Comparison of ENCODE assay signal across 8 cellular contexts in genomic region chr6:68635706-68636513, GRCh38. TPM values are rescaled to one million over a fixed set of nuclear protein-coding genes. Genes with fewer than 3 reads are reported as not detected.
DNase-seq lines count a peak whose midpoint lies in the region; ATAC-seq and TF ChIP-seq lines count a peak whose summit lies in the region.

No MANE protein-coding gene starts in this region.

- peaks cover 9% of the 10 kb centered on the region for H3K4me1 Mint-ChIP-seq in Caco-2 (ENCODE audit: low read depth, unreplicated experiment)
- peaks cover 14% of the 10 kb centered on the region for H3K4me1 Mint-ChIP-seq in activated naive CD8-positive, alpha-beta T cell treated with anti-CD3 and anti-CD28 coated beads, Interleukin-2, amount 50 U/mL, for 24 hours

- H3K9me3 ChIP-seq in Caco-2: no peaks in the 10 kb centered on the region
- H3K9me3 ChIP-seq in skeletal muscle satellite cell (replicated peaks; ENCODE audit: low read length): no peaks in the 10 kb centered on the region

- H3K4me3 ChIP-seq in Caco-2 (ENCODE audit: low read depth, low read length) (peak overlapping the region; percentile 51), iPS-11a (ENCODE audit: low read depth, low read length) (peak overlapping the region; percentile 78), skeletal muscle satellite cell (ENCODE audit: low read length) (peak overlapping the region; percentile 72)

- H3K27ac Mint-ChIP-seq in Caco-2 (ENCODE audit: unreplicated experiment): no peak overlapping the region
- H3K27ac Mint-ChIP-seq in activated naive CD8-positive, alpha-beta T cell treated with anti-CD3 and anti-CD28 coated beads, Interleukin-2, amount 50 U/mL, for 24 hours: no peak overlapping the region

- no peaks in the 10 kb centered on the region for H3K36me3 Mint-ChIP-seq in Caco-2 (ENCODE audit: insufficient read depth, unreplicated experiment)
- H3K36me3 Mint-ChIP-seq in activated naive CD8-positive, alpha-beta T cell treated with anti-CD3 and anti-CD28 coated beads, Interleukin-2, amount 50 U/mL, for 24 hours (ENCODE audit: low read depth): no peaks in the 10 kb centered on the region

- H3K9ac ChIP-seq in skeletal muscle satellite cell (ENCODE audit: low read depth, low read length): no peak overlapping the region

- peak overlapping the region; percentile 82 for H3K4me3 Mint-ChIP-seq in Caco-2 (ENCODE audit: unreplicated experiment)
- H3K4me3 Mint-ChIP-seq in activated naive CD8-positive, alpha-beta T cell treated with anti-CD3 and anti-CD28 coated beads, Interleukin-2, amount 50 U/mL, for 24 hours: peak overlapping the region; percentile 67

- H3K27me3 ChIP-seq in Caco-2 (replicated peaks; ENCODE audit: control insufficient read depth, insufficient read depth, low read length) (no peaks in the 10 kb centered on the region; the same call in 1 of the 2 replicates), skeletal muscle satellite cell (ENCODE audit: control insufficient read depth, insufficient read depth, low read length) (peaks cover 41% of the 10 kb centered on the region)

- POLR2A ChIA-PET in Caco-2 (lab: Charles Lee): no interaction called here

- intact Hi-C loops in Caco-2 (cut with micrococcal nuclease; ENCODE audit: unreplicated experiment): loop anchor here (5.0 to 10.0 kb wide), 2 partner anchors 64 to 239 kb away; no protein-coding TSS in a partner anchor
- intact Hi-C loops in left colon (cut with DNase I, micrococcal nuclease): no loop called here

- no peaks in the 10 kb centered on the region for H3K9me3 Mint-ChIP-seq in Caco-2 (ENCODE audit: unreplicated experiment)
- H3K9me3 Mint-ChIP-seq in activated naive CD8-positive, alpha-beta T cell treated with anti-CD3 and anti-CD28 coated beads, Interleukin-2, amount 50 U/mL, for 24 hours: no peaks in the 10 kb centered on the region

- no TSS peak for BruUV-seq in Caco-2 (replicated peaks; lab: Mats Ljungman, UMichigan)

- no peak for TF ChIP-seq CTCF in Caco-2 (IDR thresholded peaks at IDR 0.05; ENCODE audit: insufficient read depth in 1 of 2, low read depth in 1 of 2, low read length in 1 of 2, severe bottlenecking in 1 of 2, unreplicated experiment in 1 of 2)

- H3K27me3 Mint-ChIP-seq in Caco-2 (ENCODE audit: insufficient read depth, unreplicated experiment): peaks cover 33% of the 10 kb centered on the region
- peaks cover 67% of the 10 kb centered on the region for H3K27me3 Mint-ChIP-seq in activated naive CD8-positive, alpha-beta T cell treated with anti-CD3 and anti-CD28 coated beads, Interleukin-2, amount 50 U/mL, for 24 hours

- ATAC-seq in activated naive CD8-positive, alpha-beta T cell treated with anti-CD3 and anti-CD28 coated beads, Interleukin-2, amount 50 U/mL, for 24 hours: no peak
- no peak for ATAC-seq in HG03460 (IDR thresholded peaks at IDR 0.05; ENCODE audit: unreplicated experiment)
- ATAC-seq in GM21367 (IDR thresholded peaks at IDR 0.05; ENCODE audit: unreplicated experiment): no peak
- ATAC-seq in left colon: no peak

- CTCF ChIA-PET in Caco-2 (lab: Charles Lee): interaction anchor here (0.6 kb wide), 1 partner anchor 12 kb away, joined by 3 read pairs; no protein-coding TSS in a partner anchor

- H3K4me1 ChIP-seq in Caco-2 (no peaks in the 10 kb centered on the region; the same call in 1 of the 2 replicates), skeletal muscle satellite cell (ENCODE audit: control insufficient read depth, insufficient read depth, low read length) (peaks cover 4% of the 10 kb centered on the region)

- H3K36me3 ChIP-seq in Caco-2 (ENCODE audit: control insufficient read depth, insufficient read depth, low read length): no peaks in the 10 kb centered on the region
- no peaks in the 10 kb centered on the region for H3K36me3 ChIP-seq in skeletal muscle satellite cell (ENCODE audit: insufficient read depth, low read length)

- H3K4me2 ChIP-seq in skeletal muscle satellite cell (ENCODE audit: low read length): peak overlapping the region; percentile 88

- no peak for DNase-seq in Caco-2
- DNase-seq in HuH-7 (ENCODE audit: low spot score): peak; percentile 33
- no peak for DNase-seq in activated naive CD8-positive, alpha-beta T cell treated with anti-CD3 and anti-CD28 coated beads, Interleukin-2, amount 50 U/mL, for 24 hours
- no peak for DNase-seq in left colon

RNA-seq across cellular contexts. Expression of gene ADGRB3, which starts 0.8 kb away (rescaled TPM):
- total RNA-seq in Caco-2 (2022) (0.18 TPM in 1 of 2 replicates, not detected in the other), left colon (1 to 10 TPM in 1 of 2 donors, under 1 TPM in 1; 0.37 to 1.2 TPM)
- total RNA-seq in skeletal muscle satellite cell (2012; rRNA removed): under 0.01 and 0.44 TPM in 2 replicates
